In the genomic region with DNA sequence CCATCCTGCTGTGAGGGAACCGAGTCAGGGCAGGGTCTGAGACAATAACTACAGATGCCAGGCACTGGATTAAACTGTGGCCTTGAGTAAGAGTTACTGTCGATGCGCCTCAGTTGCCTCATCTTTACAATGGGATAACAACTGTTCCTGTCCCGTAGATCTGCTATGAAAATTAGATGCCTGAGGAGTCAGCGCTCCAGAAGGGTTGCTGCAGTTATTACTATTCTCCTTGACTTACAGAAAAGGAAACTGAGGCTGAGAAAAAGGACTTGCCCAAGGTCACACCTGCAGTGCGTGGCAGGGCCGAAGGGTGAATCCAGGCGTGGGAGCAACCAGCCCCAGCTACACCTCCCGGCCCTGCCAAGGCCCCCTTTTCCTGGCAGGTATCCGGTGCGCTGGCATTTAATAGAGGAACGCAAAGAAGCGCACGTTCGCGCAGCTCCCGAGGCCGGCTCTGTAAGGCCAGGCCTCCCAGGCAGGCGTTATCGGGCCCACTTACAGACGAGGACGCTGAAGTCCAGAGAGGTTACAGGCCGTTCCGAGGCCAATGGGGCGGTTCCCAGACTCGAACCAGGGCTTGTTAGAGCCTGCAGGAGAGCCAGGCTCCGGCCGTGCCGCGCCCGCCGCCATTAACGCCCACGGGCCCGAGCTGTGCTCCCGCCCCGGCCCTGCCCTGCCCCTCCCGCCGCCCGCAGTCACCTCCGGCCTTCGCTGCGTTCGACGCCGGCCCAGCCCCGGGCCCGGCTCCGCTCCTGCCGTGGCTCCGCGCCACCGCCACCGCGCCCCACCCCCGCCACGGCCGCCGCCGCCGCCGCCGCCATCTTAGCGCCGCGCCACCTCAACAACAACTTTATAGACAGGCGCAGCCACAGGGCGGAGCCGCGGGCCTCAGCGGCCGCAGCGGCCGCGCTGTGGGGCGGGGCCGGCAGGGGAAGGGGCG, we compare ENCODE assay signal across 1 cellular context.
TF ChIP-seq lines count a peak whose summit lies in the region.

C11orf68 (minus strand) TSS at position 852 of the 940 bp plus-strand sequence; CDS start at position 821, 31 bp downstream.

TF ChIP-seq in IMR-90, 13 proteins besides CTCF, POLR2A, EP300 and RAD21 (continued from another document):
- TF ChIP-seq USF2 (IDR thresholded peaks at IDR 0.05; ENCODE audit: low read depth, low read length): no peak
TF ChIP-seq in IMR-90: peak in this region for 2.
